ENCODE assay signal across 2 cellular contexts in the genomic region with DNA sequence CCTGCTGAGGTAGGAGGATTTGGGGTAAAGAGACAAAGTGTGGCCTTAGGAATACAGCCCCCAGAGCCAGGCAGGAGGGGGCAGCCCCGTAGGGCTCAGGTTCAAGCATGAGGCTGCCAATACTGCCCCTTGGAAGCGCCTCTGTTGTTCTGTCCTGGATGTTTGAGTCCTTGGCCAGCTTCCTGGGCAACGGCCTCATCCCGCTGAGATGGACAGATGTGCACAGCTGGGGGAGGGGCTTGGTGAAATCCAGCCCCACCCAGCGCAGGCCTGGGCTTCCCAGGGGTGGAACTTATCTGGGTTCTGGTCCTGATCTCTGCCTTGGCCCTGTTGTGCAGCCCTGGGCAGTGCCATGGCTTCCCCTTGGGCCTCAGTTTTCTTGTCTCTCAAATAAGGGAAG.
A peak's percentile ranks its signal among the peaks of the same experiment; 100 is the strongest.
TF ChIP-seq lines count a peak whose summit lies in the region.

No MANE protein-coding gene starts in this region.

TF ChIP-seq in HEK293, 187 proteins besides CTCF, POLR2A, EP300 and RAD21:
- TF ChIP-seq ZIC2 (tag by site-specific recombination; IDR thresholded peaks at IDR 0.05) = 0 out of 2 replicates have a peak, but pooled peaks have one; percentile 1
- no peak for TF ChIP-seq ZNF214 (tag by site-specific recombination; IDR thresholded peaks at IDR 0.05; ENCODE audit: borderline replicate concordance)

TF ChIP-seq in H1, 55 proteins besides CTCF, POLR2A, EP300 and RAD21:
- no peak for TF ChIP-seq SIX5 (IDR thresholded peaks at IDR 0.05; ENCODE audit: low read depth, low read length)
- TF ChIP-seq TAF7 (optimal IDR thresholded peaks at IDR 0.05; ENCODE audit: borderline replicate concordance, low read depth, low read length) = no peak
